Comparison of ENCODE assay signal across 15 cellular contexts in the genomic region with DNA sequence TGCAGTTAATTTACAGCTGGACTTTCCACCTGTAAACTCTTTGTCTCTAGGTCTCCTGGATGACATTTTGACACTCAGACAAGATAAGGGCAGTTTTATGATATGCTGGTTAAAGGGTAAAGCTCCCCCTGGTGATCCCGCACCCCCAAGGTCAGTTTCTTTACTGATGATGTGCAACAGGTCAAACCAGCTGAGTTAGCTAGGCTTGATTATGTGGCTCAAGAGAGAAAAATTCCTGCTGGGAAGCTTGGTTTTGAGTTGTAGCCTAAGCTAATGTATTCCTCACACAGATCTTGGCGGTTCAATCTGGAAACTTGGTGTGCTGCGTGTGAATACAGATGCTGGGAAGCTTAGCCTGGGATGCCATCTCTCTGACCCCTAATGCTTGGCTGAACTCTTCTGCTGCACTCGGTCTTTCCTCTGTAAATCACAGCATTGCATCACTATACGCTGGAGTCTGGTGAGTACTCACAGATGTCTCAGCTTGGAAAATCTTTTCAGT. TPM values are rescaled to one million over a fixed set of nuclear protein-coding genes. Genes with fewer than 3 reads are reported as not detected.
DNase-seq lines count a peak whose midpoint lies in the region; ATAC-seq and TF ChIP-seq lines count a peak whose summit lies in the region.
"Had no signal": no experiment of that assay in that cellular context is flagged by ENCODE, and none has a peak within 500 bp of the region (broad histone marks: within the 10 kb centered on the region; RNA-seq: fewer than 3 reads in every experiment).

No MANE protein-coding gene starts in this region.

- H3K4me2 ChIP-seq in neuronal stem cell (ENCODE audit: insufficient read depth, low read length, poor library complexity, severe bottlenecking), result no peak overlapping the region
- H3K4me2 ChIP-seq: PC-9 had no signal

- no peak overlapping the region for H2AK5ac ChIP-seq in neuronal stem cell (ENCODE audit: low read depth, low read length)

- no peak overlapping the region for H3K4me3 Mint-ChIP-seq in WTC11

- H2BK5ac ChIP-seq in neuronal stem cell (ENCODE audit: low read length), result no peak overlapping the region

- H3K36me3 Mint-ChIP-seq in WTC11, result no peaks in the 10 kb centered on the region

- POLR2A ChIA-PET in WTC11 (lab: Charles Lee), result interaction anchor here (1.6 kb wide), 1 partner anchor 394 kb away, joined by 6 read pairs; no protein-coding TSS in a partner anchor

- intact Hi-C loops in posterior cingulate gyrus (cut with DNase I), result no loop called here

- H2AFZ ChIP-seq in neuronal stem cell (ENCODE audit: low read length), result peak overlapping the region; percentile 64
- H2AFZ ChIP-seq: PC-9 had no signal

- 0 out of 2 replicates have a peak overlapping the region, but pooled peaks have one; percentile 28 for H3K27ac Mint-ChIP-seq in WTC11

- no peak overlapping the region for H3K27ac ChIP-seq in neuronal stem cell (replicated peaks; ENCODE audit: low read length)
- H3K27ac ChIP-seq: PC-9 had no signal

- ATAC-seq in WTC11 (peak; percentile 73), HG03439 (IDR thresholded peaks at IDR 0.05; ENCODE audit: unreplicated experiment) (no peak)

- H3K36me3 ChIP-seq in neuronal stem cell (replicated peaks in 1 of 2; ENCODE audit: control insufficient read depth in 2 of 2, insufficient read depth in 2 of 2, low read length in 2 of 2), result no peaks in the 10 kb centered on the region

- TF ChIP-seq CTCF in WTC11 (IDR thresholded peaks at IDR 0.05) (no peak), fibroblast of villous mesenchyme (IDR thresholded peaks at IDR 0.05; ENCODE audit: insufficient read depth, low read depth, low read length) (no peak)

- no peaks in the 10 kb centered on the region for H3K27me3 Mint-ChIP-seq in WTC11 (ENCODE audit: low read depth)

- no peak overlapping the region for H4K91ac ChIP-seq in neuronal stem cell (ENCODE audit: low read depth, low read length, poor library complexity)

- no peak overlapping the region for H4K8ac ChIP-seq in neuronal stem cell (ENCODE audit: low read depth, low read length)

- CTCF ChIA-PET in WTC11 (lab: Charles Lee), result interaction anchor here (0.5 to 1.3 kb wide), 4 partner anchors 63 to 724 kb away, joined by 3 to 5 read pairs (median 4); partner anchors contain the start of gene CREB3L2

- no peaks in the 10 kb centered on the region for H3K27me3 ChIP-seq in neuronal stem cell (ENCODE audit: control insufficient read depth in 3 of 3, insufficient read depth in 3 of 3, low read depth in 1 of 3, low read length in 3 of 3)

- H2BK120ac ChIP-seq in neuronal stem cell (ENCODE audit: low read depth, low read length), result no peak overlapping the region

- H2BK15ac ChIP-seq in neuronal stem cell (ENCODE audit: low read length), result no peak overlapping the region

- no peak overlapping the region for H2BK12ac ChIP-seq in neuronal stem cell (ENCODE audit: low read length)

- peaks cover 7% of the 10 kb centered on the region for H3K4me1 Mint-ChIP-seq in WTC11

- no peaks in the 10 kb centered on the region for H3K9me3 ChIP-seq in neuronal stem cell (replicated peaks in 1 of 2; ENCODE audit: control insufficient read depth in 2 of 2, insufficient read depth in 1 of 2, low read depth in 1 of 2, low read length in 2 of 2)

- no peak overlapping the region for H3K4me3 ChIP-seq in fibroblast of villous mesenchyme (ENCODE audit: low read depth, low read length)
- H3K4me3 ChIP-seq in neuronal stem cell (ENCODE audit: low read length in 2 of 2), result no peak overlapping the region
- H3K4me3 ChIP-seq: PC-9 had no signal

- peaks cover 0 to 4% of the 10 kb centered on the region in 2 donors for H3K4me1 ChIP-seq in neuronal stem cell (ENCODE audit: control insufficient read depth in 2 of 2, insufficient read depth in 1 of 2, low read depth in 1 of 2, low read length in 2 of 2)

- H3K23ac ChIP-seq in neuronal stem cell (ENCODE audit: low read depth, low read length, poor library complexity), result no peak overlapping the region

- WGBS in neuronal stem cell (ENCODE audit: extremely low coverage in 2 of 2, insufficient read length in 2 of 2, insufficient replicate concordance in 1 of 2), 2 donors, result no CpG with 5 or more reads among the region's 5 CpGs

- H3K79me1 ChIP-seq in neuronal stem cell (ENCODE audit: low read depth, low read length), result no peaks in the 10 kb centered on the region

- H3K14ac ChIP-seq in neuronal stem cell (ENCODE audit: low read length), result no peak overlapping the region

- no peak overlapping the region for H3K18ac ChIP-seq in neuronal stem cell (ENCODE audit: low read length)

- no peak overlapping the region for H3K4ac ChIP-seq in neuronal stem cell (ENCODE audit: low read length)

- peak; percentile 77 for DNase-seq in GM04504 (ENCODE audit: low read depth)
- peak; percentile 16 for DNase-seq in WTC11 (ENCODE audit: low spot score)
- peak; percentile 87 for DNase-seq in fibroblast of villous mesenchyme (ENCODE audit: low read depth)
- DNase-seq in neuronal stem cell (ENCODE audit: low spot score), result no peak
- DNase-seq in nucleus accumbens (lab: John Stamatoyannopoulos, UW), result no peak
- DNase-seq in NCI-H2171 (lab: John Stamatoyannopoulos, UW), result no peak
- no peak for DNase-seq in posterior cingulate gyrus
- DNase-seq: activated CD8-positive, alpha-beta memory T cell treated with anti-CD3 and anti-CD28 coated beads for 24 hours; C1 segment of cervical spinal cord; NCI-H1092 treated with DMSO at 0.1 percent for 48 hours; PC-9; retina had no signal

- H3K9ac ChIP-seq in neuronal stem cell (ENCODE audit: low read depth, low read length, poor library complexity), result no peak overlapping the region

- no peaks in the 10 kb centered on the region for H3K9me3 Mint-ChIP-seq in WTC11

TF ChIP-seq in WTC11, 78 proteins besides CTCF, POLR2A, EP300 and RAD21:
- TF ChIP-seq GABPB1 (CRISPR knock-in tag; IDR thresholded peaks at IDR 0.05) (peak; percentile 88), SP1 (CRISPR knock-in tag; conservative IDR thresholded peaks at IDR 0.05) (no peak), NFYB (CRISPR knock-in tag; conservative IDR thresholded peaks at IDR 0.05; ENCODE audit: low read depth) (no peak)

RNA-seq across cellular contexts. Expression of gene AKR1D1, which starts 11.4 kb away (rescaled TPM):
- 0.14 to 0.24 TPM (median 0.18 TPM) in 3 replicates for total RNA-seq in WTC11 (2021)
- not detected in 2 replicates for total RNA-seq in fibroblast of villous mesenchyme
- not detected for polyA plus RNA-seq in neuronal stem cell (2013, experiment 1 of 2)
- not detected for polyA plus RNA-seq in neuronal stem cell (2013, experiment 2 of 2)
- total RNA-seq: astrocyte, PC-9 had no signal
- polyA plus RNA-seq: keratinocyte had no signal

Comparison
In these comparisons a context has a peak if more than half of its experiments do, and no peak if none do; other contexts are left out.
1. DNase-seq: peak in GM04504 (single experiment), WTC11 (single experiment) and fibroblast of villous mesenchyme (single experiment); none in neuronal stem cell (single experiment), nucleus accumbens (0 of 56), NCI-H2171 (single experiment) and posterior cingulate gyrus (0 of 10).